In the genomic region with DNA sequence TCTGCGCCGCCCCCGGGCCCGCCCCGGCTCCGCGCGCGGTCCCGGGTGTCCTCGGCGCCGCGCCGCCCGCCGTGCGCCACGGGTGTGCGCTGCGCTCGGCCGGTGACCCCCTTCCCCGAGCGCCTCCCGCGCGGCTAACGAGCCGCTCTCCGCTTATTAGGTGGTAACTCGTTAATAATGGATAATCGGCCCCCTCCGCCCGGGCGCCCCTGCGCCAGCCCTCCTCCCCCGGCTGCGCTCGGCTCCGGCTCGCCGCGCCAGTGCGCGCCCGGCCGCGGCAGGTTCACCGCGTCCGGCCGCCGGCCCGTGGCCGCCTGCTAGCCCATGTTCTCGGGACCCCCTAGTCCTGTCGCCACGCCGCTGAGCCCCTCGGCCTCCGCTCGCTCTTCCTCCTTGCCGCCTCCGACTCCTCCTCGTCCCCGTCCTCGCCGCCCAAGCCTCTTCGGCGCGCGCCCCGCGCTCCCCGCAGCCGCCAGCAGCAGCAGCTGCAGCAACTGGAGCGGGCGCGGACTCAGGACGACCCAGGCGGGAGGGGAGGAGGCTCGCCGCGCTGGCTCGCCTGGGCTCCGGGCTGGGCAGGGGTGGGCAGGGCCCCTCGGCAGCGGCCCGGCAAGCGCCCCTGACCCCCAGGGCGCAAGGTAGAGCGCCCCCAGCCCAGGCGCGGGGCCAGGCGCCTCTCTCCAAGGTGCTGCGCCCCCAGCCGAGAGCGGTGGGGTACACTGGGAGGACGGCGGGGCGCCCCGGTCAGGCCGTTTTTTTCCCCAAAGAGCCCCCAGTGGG, we compare ENCODE assay signal across 8 cellular contexts. TPM values are rescaled to one million over a fixed set of nuclear protein-coding genes. Genes with fewer than 3 reads are reported as not detected.
DNase-seq lines count a peak whose midpoint lies in the region; ATAC-seq and TF ChIP-seq lines count a peak whose summit lies in the region.

No MANE protein-coding gene starts in this region.

- POLR2A ChIA-PET in activated CD4-positive, alpha-beta memory T cell treated with anti-CD3 and anti-CD28 coated beads for 36 hours (lab: Charles Lee): no interaction called here

- no peak for ATAC-seq in activated naive CD8-positive, alpha-beta T cell treated with anti-CD3 and anti-CD28 coated beads, Interleukin-2, amount 50 U/mL, for 24 hours
- no peak for ATAC-seq in stimulated activated effector memory CD8-positive, alpha-beta T cell treated with anti-CD3 and anti-CD28 coated beads, Interleukin-12 subunit alpha, Interleukin-12 subunit beta, amount 100 ng/mL, for 72 hours

- CTCF ChIA-PET in activated CD4-positive, alpha-beta memory T cell treated with anti-CD3 and anti-CD28 coated beads for 36 hours (lab: Charles Lee): interaction anchor here (0.7 to 3.8 kb wide), 2 partner anchors 9 to 464 kb away, joined by 3 to 51 read pairs; no protein-coding TSS in a partner anchor

- H3K9me3 ChIP-seq in iPS-15b (ENCODE audit: control insufficient read depth, insufficient read depth, low read length): no peaks in the 10 kb centered on the region

- H3K36me3 ChIP-seq in iPS-15b (ENCODE audit: control insufficient read depth, insufficient read depth, low read length): no peaks in the 10 kb centered on the region

- H3K9ac ChIP-seq in iPS-15b (ENCODE audit: low read depth, low read length): no peak overlapping the region

- H3K36me3 Mint-ChIP-seq in HFFc6 (ENCODE audit: low read depth): peaks cover 11% of the 10 kb centered on the region; the same call in 1 of the 2 replicates
- no peaks in the 10 kb centered on the region for H3K36me3 Mint-ChIP-seq in activated naive CD8-positive, alpha-beta T cell treated with anti-CD3 and anti-CD28 coated beads, Interleukin-2, amount 50 U/mL, for 24 hours (ENCODE audit: low read depth)
- H3K36me3 Mint-ChIP-seq in stimulated activated effector memory CD8-positive, alpha-beta T cell treated with anti-CD3 and anti-CD28 coated beads, Interleukin-12 subunit alpha, Interleukin-12 subunit beta, amount 100 ng/mL, for 72 hours: no peaks in the 10 kb centered on the region
- no peaks in the 10 kb centered on the region for H3K36me3 Mint-ChIP-seq in activated CD4-positive, alpha-beta memory T cell treated with anti-CD3 and anti-CD28 coated beads for 36 hours

- peak overlapping the region; percentile 90 for H3K4me3 Mint-ChIP-seq in HFFc6
- peak overlapping the region; percentile 51 for H3K4me3 Mint-ChIP-seq in activated naive CD8-positive, alpha-beta T cell treated with anti-CD3 and anti-CD28 coated beads, Interleukin-2, amount 50 U/mL, for 24 hours
- peak overlapping the region; percentile 46 for H3K4me3 Mint-ChIP-seq in stimulated activated effector memory CD8-positive, alpha-beta T cell treated with anti-CD3 and anti-CD28 coated beads, Interleukin-12 subunit alpha, Interleukin-12 subunit beta, amount 100 ng/mL, for 72 hours
- H3K4me3 Mint-ChIP-seq in activated CD4-positive, alpha-beta memory T cell treated with anti-CD3 and anti-CD28 coated beads for 36 hours: no peak overlapping the region

- no peaks in the 10 kb centered on the region for H3K9me3 Mint-ChIP-seq in HFFc6
- no peaks in the 10 kb centered on the region for H3K9me3 Mint-ChIP-seq in activated naive CD8-positive, alpha-beta T cell treated with anti-CD3 and anti-CD28 coated beads, Interleukin-2, amount 50 U/mL, for 24 hours
- no peaks in the 10 kb centered on the region for H3K9me3 Mint-ChIP-seq in stimulated activated effector memory CD8-positive, alpha-beta T cell treated with anti-CD3 and anti-CD28 coated beads, Interleukin-12 subunit alpha, Interleukin-12 subunit beta, amount 100 ng/mL, for 72 hours
- H3K9me3 Mint-ChIP-seq in activated CD4-positive, alpha-beta memory T cell treated with anti-CD3 and anti-CD28 coated beads for 36 hours: no peaks in the 10 kb centered on the region

- TF ChIP-seq CTCF in HFFc6 (IDR thresholded peaks at IDR 0.05): peak; percentile 49

- H3K27me3 Mint-ChIP-seq in HFFc6 (ENCODE audit: insufficient read depth): no peaks in the 10 kb centered on the region; the same call in 1 of the 2 replicates
- peaks cover 67% of the 10 kb centered on the region for H3K27me3 Mint-ChIP-seq in activated naive CD8-positive, alpha-beta T cell treated with anti-CD3 and anti-CD28 coated beads, Interleukin-2, amount 50 U/mL, for 24 hours
- H3K27me3 Mint-ChIP-seq in activated CD4-positive, alpha-beta memory T cell treated with anti-CD3 and anti-CD28 coated beads for 36 hours: peaks cover 55% of the 10 kb centered on the region

- intact Hi-C loops in activated CD4-positive, alpha-beta memory T cell treated with anti-CD3 and anti-CD28 coated beads for 36 hours (cut with micrococcal nuclease): no loop called here

- H3K27me3 ChIP-seq in iPS-15b (ENCODE audit: control insufficient read depth, insufficient read depth, low read length): peaks cover 66% of the 10 kb centered on the region

- H3K4me3 ChIP-seq in iPS-15b (ENCODE audit: low read depth, low read length): peak overlapping the region; percentile 62

- peak overlapping the region; percentile 57; the same call in 1 of the 2 replicates for H3K27ac Mint-ChIP-seq in HFFc6
- H3K27ac Mint-ChIP-seq in activated naive CD8-positive, alpha-beta T cell treated with anti-CD3 and anti-CD28 coated beads, Interleukin-2, amount 50 U/mL, for 24 hours: no peak overlapping the region
- H3K27ac Mint-ChIP-seq in stimulated activated effector memory CD8-positive, alpha-beta T cell treated with anti-CD3 and anti-CD28 coated beads, Interleukin-12 subunit alpha, Interleukin-12 subunit beta, amount 100 ng/mL, for 72 hours: no peak overlapping the region
- no peak overlapping the region for H3K27ac Mint-ChIP-seq in activated CD4-positive, alpha-beta memory T cell treated with anti-CD3 and anti-CD28 coated beads for 36 hours

- DNase-seq in AG08396 (ENCODE audit: low spot score) (peak; percentile 63), HFFc6 (no peak)
- no peak for DNase-seq in activated naive CD8-positive, alpha-beta T cell treated with anti-CD3 and anti-CD28 coated beads, Interleukin-2, amount 50 U/mL, for 24 hours
- no peak for DNase-seq in stimulated activated effector memory CD8-positive, alpha-beta T cell treated with anti-CD3 and anti-CD28 coated beads, Interleukin-12 subunit alpha, Interleukin-12 subunit beta, amount 100 ng/mL, for 72 hours (ENCODE audit: low spot score in 2 of 2)
- no peak for DNase-seq in effector CD4-positive, alpha-beta T cell
- DNase-seq in activated CD4-positive, alpha-beta memory T cell treated with anti-CD3 and anti-CD28 coated beads for 36 hours: no peak
- no peak for DNase-seq in stimulated activated CD4-positive, alpha-beta T cell treated with anti-CD3 and anti-CD28 coated beads, Interleukin-2, amount 100 ng/mL, for 48 hours

- H3K4me1 ChIP-seq in iPS-15b (ENCODE audit: control insufficient read depth, insufficient read depth, low read length): peaks cover 8% of the 10 kb centered on the region

- H3K4me1 Mint-ChIP-seq in HFFc6 (ENCODE audit: low read depth): peaks cover 65% of the 10 kb centered on the region
- peaks cover 4% of the 10 kb centered on the region for H3K4me1 Mint-ChIP-seq in activated naive CD8-positive, alpha-beta T cell treated with anti-CD3 and anti-CD28 coated beads, Interleukin-2, amount 50 U/mL, for 24 hours
- peaks cover 10% of the 10 kb centered on the region for H3K4me1 Mint-ChIP-seq in stimulated activated effector memory CD8-positive, alpha-beta T cell treated with anti-CD3 and anti-CD28 coated beads, Interleukin-12 subunit alpha, Interleukin-12 subunit beta, amount 100 ng/mL, for 72 hours
- peaks cover 3% of the 10 kb centered on the region for H3K4me1 Mint-ChIP-seq in activated CD4-positive, alpha-beta memory T cell treated with anti-CD3 and anti-CD28 coated beads for 36 hours (ENCODE audit: low read depth)

RNA-seq across cellular contexts. Expression of gene KCNMA1, which starts 0.6 kb away (rescaled TPM):
- total RNA-seq in HFFc6 (2021; fragmentation: NEBNext Ultra II Directional; extraction: Animal tissue kit (Norgen Biotek cat#: 25700)): 100 to 1,000 TPM in 2 of 6 experiments, 10 to 100 TPM in 4; 87.1 to 191 (median 93.5) TPM
- not detected for total RNA-seq in activated CD4-positive, alpha-beta memory T cell treated with anti-CD3 and anti-CD28 coated beads for 36 hours

Comparison
In these comparisons a context has a peak if more than half of its experiments do, and no peak if none do; other contexts are left out.
1. RNA of gene KCNMA1, which starts 0.6 kb away (total RNA-seq): 87.1 to 191 TPM in HFFc6; not detected in activated CD4-positive, alpha-beta memory T cell treated with anti-CD3 and anti-CD28 coated beads for 36 hours; every median in the first group is over 10 times any median in the second.